In genomic region chr9:1050125-1050895, GRCh38 we compare ENCODE assay signal across 9 cellular contexts. TPM values are rescaled to one million over a fixed set of nuclear protein-coding genes. Genes with fewer than 3 reads are reported as not detected.
DNase-seq lines count a peak whose midpoint lies in the region; ATAC-seq, FAIRE-seq and TF ChIP-seq lines count a peak whose summit lies in the region.
"Had no signal": no experiment of that assay in that cellular context is flagged by ENCODE, and none has a peak within 500 bp of the region (broad histone marks: within the 10 kb centered on the region; RNA-seq: fewer than 3 reads in every experiment).

Gene DMRT2, plus strand, starts transcription at chr9:1050357. Its CDS starts 1,257 bp downstream, at chr9:1051614.

- ATAC-seq in HG02885 (IDR thresholded peaks at IDR 0.05; ENCODE audit: poor library complexity, unreplicated experiment) = peak; percentile 75
- peak; percentile 83 to 91 for ATAC-seq in gastrocnemius medialis
- ATAC-seq in HG03571 (IDR thresholded peaks at IDR 0.05; ENCODE audit: unreplicated experiment) = no peak

- H3K27me3 ChIP-seq in GM06990 (replicated peaks; ENCODE audit: control insufficient read depth, insufficient read depth, low read length) (peaks cover 4% of the 10 kb centered on the region), gastrocnemius medialis (peaks cover 60 to 86% (median 72%) of the 10 kb centered on the region in 3 donors)
- H3K27me3 ChIP-seq: SJSA1 had no signal

- H3K27ac ChIP-seq in gastrocnemius medialis = peak within 1 kb of the TSS; percentile 40 to 76 (median 50)
- H3K27ac ChIP-seq: SJSA1 had no signal

- DNase-seq in GM06990 (ENCODE audit: extremely low read depth, insufficient read length) (peak; percentile 52), NCI-H69 (lab: John Stamatoyannopoulos, UW) (peak; percentile 52), cerebellum (ENCODE audit: low spot score) (peak; percentile 67), immature natural killer cell (peak in 2 of 3 donors; percentile 32 to 37), gastrocnemius medialis (peak; percentile 93 to 94), GM12892 (ENCODE audit: insufficient read length) (no peak)

- no peak within 1 kb of the TSS for H3K4me3 ChIP-seq in GM06990 (replicated peaks; ENCODE audit: low read depth, low read length)
- peak within 1 kb of the TSS; percentile 46 to 54 (median 50) for H3K4me3 ChIP-seq in gastrocnemius medialis
- H3K4me3 ChIP-seq: SJSA1 had no signal

- peaks cover 13 to 20% of the 10 kb centered on the region in 2 donors for H3K4me1 ChIP-seq in gastrocnemius medialis
- H3K4me1 ChIP-seq: SJSA1 had no signal

- TF ChIP-seq POLR2A in gastrocnemius medialis (IDR thresholded peaks at IDR 0.05) (peak; percentile 51 to 79), GM12892 (IDR thresholded peaks at IDR 0.05; ENCODE audit: low read depth, low read length) (no peak)

- peaks cover 53 to 61% of the 10 kb centered on the region in 2 donors for H3K4me1 Mint-ChIP-seq in immature natural killer cell

- no peaks in the 10 kb centered on the region for H3K36me3 ChIP-seq in GM06990 (ENCODE audit: control insufficient read depth, insufficient read depth, low read length)
- H3K36me3 ChIP-seq in gastrocnemius medialis = no peaks in the 10 kb centered on the region
- H3K36me3 ChIP-seq: SJSA1 had no signal

- intact Hi-C loops in gastrocnemius medialis (cut with DNase I; ENCODE audit: low total_unique reads) = no loop called here

- peaks cover 0 to 25% (median 5%) of the 10 kb centered on the region in 6 donors for H3K9me3 Mint-ChIP-seq in immature natural killer cell

- FAIRE-seq in GM12892 (lab: Jason Lieb, UNC) = no peak

- in situ Hi-C loops in gastrocnemius medialis (cut with MboI; ENCODE audit: low sequenced_read_pairs in 4 of 4) = no loop called here

- H3K27ac Mint-ChIP-seq in immature natural killer cell = no peak within 1 kb of the TSS

- peaks cover 45 to 67% (median 54%) of the 10 kb centered on the region in 3 donors for H3K27me3 Mint-ChIP-seq in immature natural killer cell (ENCODE audit: low read depth in 3 of 3)

- peak within 1 kb of the TSS; percentile 63 to 93 (median 91) for H3K4me3 Mint-ChIP-seq in immature natural killer cell

- TF ChIP-seq CTCF in GM06990 (IDR thresholded peaks at IDR 0.05; ENCODE audit: insufficient read depth, low read length, poor library complexity, severe bottlenecking) (no peak), gastrocnemius medialis (IDR thresholded peaks at IDR 0.05 in 4 of 5, conservative IDR thresholded peaks at IDR 0.05 in 1 of 5) (peak in 2 of 5 experiments; percentile 16 to 22)

- no peaks in the 10 kb centered on the region for H3K9me3 ChIP-seq in gastrocnemius medialis
- H3K9me3 ChIP-seq: SJSA1 had no signal

- H3K36me3 Mint-ChIP-seq in immature natural killer cell = peaks cover 0 to 9% (median 0%) of the 10 kb centered on the region in 3 donors

RNA-seq across cellular contexts. Expression of gene DMRT2, which starts in this region (rescaled TPM):
- total RNA-seq in cerebellum (0.45 TPM), gastrocnemius medialis (1 to 10 TPM in 3 of 4 donors, under 1 TPM in 1; 0.91 to 8.0 (median 2.5) TPM)
- polyA plus RNA-seq in immature natural killer cell = not detected
- polyA plus RNA-seq in GM12892 (2012; ENCODE audit: missing spikeins) = not detected
- total RNA-seq: SJSA1 had no signal

Comparison
In these comparisons a context has a peak if more than half of its experiments do, and no peak if none do; other contexts are left out.
1. Peak in DNase-seq in cerebellum; RNA of the gene not detected or under 1 TPM.
2. Peak in DNase-seq in immature natural killer cell; RNA of the gene not detected or under 1 TPM.